ENCODE assay signal across 8 cellular contexts in the genomic region with DNA sequence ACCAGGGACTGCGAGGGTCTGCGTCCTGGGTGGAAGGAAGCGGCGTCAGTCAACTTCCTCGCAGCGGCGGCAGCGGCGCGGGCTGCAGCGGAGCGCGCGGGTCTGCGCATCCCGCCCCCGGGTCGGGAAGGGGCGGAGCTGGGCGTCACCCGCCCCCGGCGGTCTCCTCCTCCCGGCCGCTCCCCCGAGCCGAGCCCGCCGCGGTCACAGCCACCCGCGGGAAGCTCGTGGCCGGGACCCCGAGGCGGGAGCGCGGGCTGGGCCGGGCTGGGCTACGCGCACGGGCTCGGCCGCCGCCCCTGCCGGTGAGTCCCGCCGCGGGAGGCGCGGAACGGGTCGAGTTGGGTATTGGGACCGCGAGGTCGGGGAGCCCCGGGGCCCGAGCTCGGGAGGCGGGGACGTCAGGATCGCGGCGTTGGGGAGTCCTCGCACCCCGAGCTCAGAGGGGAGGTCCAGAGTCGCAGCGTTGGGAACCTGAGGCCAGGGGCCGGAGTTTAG. TPM values are rescaled to one million over a fixed set of nuclear protein-coding genes. Genes with fewer than 3 reads are reported as not detected.
DNase-seq lines count a peak whose midpoint lies in the region; ATAC-seq and TF ChIP-seq lines count a peak whose summit lies in the region.

A gene with protein sequence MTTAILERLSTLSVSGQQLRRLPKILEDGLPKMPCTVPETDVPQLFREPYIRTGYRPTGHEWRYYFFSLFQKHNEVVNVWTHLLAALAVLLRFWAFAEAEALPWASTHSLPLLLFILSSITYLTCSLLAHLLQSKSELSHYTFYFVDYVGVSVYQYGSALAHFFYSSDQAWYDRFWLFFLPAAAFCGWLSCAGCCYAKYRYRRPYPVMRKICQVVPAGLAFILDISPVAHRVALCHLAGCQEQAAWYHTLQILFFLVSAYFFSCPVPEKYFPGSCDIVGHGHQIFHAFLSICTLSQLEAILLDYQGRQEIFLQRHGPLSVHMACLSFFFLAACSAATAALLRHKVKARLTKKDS (plus strand): TSS at position 207 of the 498 bp plus-strand sequence. CDS start 41,063 bp downstream, outside the sequence.

- peak within 1 kb of the TSS; percentile 65 for H3K27ac Mint-ChIP-seq in chondrocyte (ENCODE audit: unreplicated experiment)

- TF ChIP-seq CTCF in chondrocyte (IDR thresholded peaks at IDR 0.05) = no peak

- peaks cover 35% of the 10 kb centered on the region for H3K4me1 Mint-ChIP-seq in chondrocyte (ENCODE audit: low read depth)

- peak; percentile 74 for DNase-seq in NK-92 treated with Interleukin-12 subunit alpha and Interleukin-12 subunit beta, amount 100 ng/mL, for 24 hours (lab: John Stamatoyannopoulos, UW)
- DNase-seq in NK-92 (lab: John Stamatoyannopoulos, UW; ENCODE audit: unreplicated experiment) = no peak
- DNase-seq in NCI-H345 (lab: John Stamatoyannopoulos, UW) = peak; percentile 83
- DNase-seq in activated CD4-positive, alpha-beta T cell treated with anti-CD3 and anti-CD28 coated beads for 1 hour = peak; percentile 71
- DNase-seq in chondrocyte (ENCODE audit: low spot score) = no peak
- DNase-seq in left kidney (ENCODE audit: low read depth, low spot score) = peak; percentile 92
- peak; percentile 67 to 79 for DNase-seq in stimulated activated CD4-positive, alpha-beta T cell treated with anti-CD3 and anti-CD28 coated beads, Interleukin-1b, Interleukin-23, amount 100 ng/mL, for 4 hours (ENCODE audit: low read depth in 2 of 2)

- no peaks in the 10 kb centered on the region for H3K27me3 Mint-ChIP-seq in chondrocyte (ENCODE audit: low read depth)

- H3K9me3 Mint-ChIP-seq in chondrocyte (ENCODE audit: low read depth) = no peaks in the 10 kb centered on the region

- no peaks in the 10 kb centered on the region for H3K36me3 Mint-ChIP-seq in chondrocyte (ENCODE audit: low read depth)

- peak within 1 kb of the TSS; percentile 90 for H3K4me3 Mint-ChIP-seq in chondrocyte (ENCODE audit: unreplicated experiment)

- ATAC-seq in HG02970 (IDR thresholded peaks at IDR 0.05; ENCODE audit: low FRiP score, unreplicated experiment) = peak; percentile 87

RNA-seq across cellular contexts. Expression of the gene that starts here (rescaled TPM):
- 3.6 to 4.4 TPM (median 3.6 TPM) in 3 replicates for total RNA-seq in chondrocyte

Comparison
In these comparisons a context has a peak if more than half of its experiments do, and no peak if none do; other contexts are left out.
1. DNase-seq: peak in NK-92 treated with Interleukin-12 subunit alpha and Interleukin-12 subunit beta, amount 100 ng/mL, for 24 hours (single experiment), NCI-H345 (single experiment), activated CD4-positive, alpha-beta T cell treated with anti-CD3 and anti-CD28 coated beads for 1 hour (single experiment), left kidney (single experiment) and stimulated activated CD4-positive, alpha-beta T cell treated with anti-CD3 and anti-CD28 coated beads, Interleukin-1b, Interleukin-23, amount 100 ng/mL, for 4 hours (2 of 2); none in NK-92 (single experiment) and chondrocyte (single experiment).